ENCODE assay signal across 9 cellular contexts in genomic region chr6:54291146-54291545, GRCh38. TPM values are rescaled to one million over a fixed set of nuclear protein-coding genes. Genes with fewer than 3 reads are reported as not detected.
DNase-seq lines count a peak whose midpoint lies in the region; ATAC-seq, FAIRE-seq and TF ChIP-seq lines count a peak whose summit lies in the region.
"Had no signal": no experiment of that assay in that cellular context is flagged by ENCODE, and none has a peak within 500 bp of the region (broad histone marks: within the 10 kb centered on the region; RNA-seq: fewer than 3 reads in every experiment).

No MANE protein-coding gene starts in this region.

- peak overlapping the region; percentile 92 for H2AFZ ChIP-seq in fibroblast of lung (ENCODE audit: low read length)

- intact Hi-C loops in Calu3 (cut with micrococcal nuclease; ENCODE audit: unreplicated experiment) (no loop called here), pancreas (cut with DNase I) (no loop called here)

- H3K27me3 ChIP-seq in fibroblast of lung (ENCODE audit: control insufficient read depth, insufficient read depth, low read length): no peaks in the 10 kb centered on the region
- H3K27me3 ChIP-seq in pancreas: no peaks in the 10 kb centered on the region
- H3K27me3 ChIP-seq: neutrophil had no signal

- no peaks in the 10 kb centered on the region for H3K9me3 Mint-ChIP-seq in Calu3 (ENCODE audit: low read depth, unreplicated experiment)

- no TSS peak for BruUV-seq in Calu3 (replicated peaks; lab: Mats Ljungman, UMichigan)

- DNase-seq in GDM1 (lab: John Stamatoyannopoulos, UW): peak; percentile 31
- DNase-seq in HT1080 (ENCODE audit: low read depth): peak; percentile 66
- peak; percentile 49 to 83 for DNase-seq in fibroblast of lung (ENCODE audit: low read depth in 2 of 2)
- no peak for DNase-seq in Calu3
- no peak for DNase-seq in pons (ENCODE audit: low spot score)
- no peak for DNase-seq in pancreas
- no peak for DNase-seq in substantia nigra (lab: John Stamatoyannopoulos, UW)

- no peaks in the 10 kb centered on the region for H3K27me3 Mint-ChIP-seq in Calu3 (ENCODE audit: unreplicated experiment)

- H3K36me3 ChIP-seq in fibroblast of lung (ENCODE audit: control insufficient read depth, insufficient read depth, low read length) (no peaks in the 10 kb centered on the region), pancreas (no peaks in the 10 kb centered on the region)
- H3K36me3 ChIP-seq: neutrophil had no signal

- H3K4me1 ChIP-seq in fibroblast of lung (ENCODE audit: control insufficient read depth, extremely low read depth, insufficient read depth, low read length) (peaks cover 5% of the 10 kb centered on the region), pancreas (no peaks in the 10 kb centered on the region)

- no peak overlapping the region for H3K9ac ChIP-seq in fibroblast of lung (ENCODE audit: insufficient read depth, low read length)

- peak overlapping the region; percentile 44 for H3K27ac ChIP-seq in fibroblast of lung (ENCODE audit: insufficient read depth, low read length)
- H3K27ac ChIP-seq in pancreas: no peak overlapping the region
- no peak overlapping the region for H3K27ac ChIP-seq in substantia nigra (ENCODE audit: low read depth, low read length, poor library complexity, severe bottlenecking)
- H3K27ac ChIP-seq: neutrophil had no signal

- H4K20me1 ChIP-seq in fibroblast of lung (ENCODE audit: control insufficient read depth, extremely low read depth, insufficient read depth, low read length): no peaks in the 10 kb centered on the region

- peaks cover 45% of the 10 kb centered on the region for H3K4me1 Mint-ChIP-seq in Calu3 (ENCODE audit: low read depth, unreplicated experiment)

- no peaks in the 10 kb centered on the region for H3K36me3 Mint-ChIP-seq in Calu3 (ENCODE audit: insufficient read depth, unreplicated experiment)

- TF ChIP-seq CTCF in fibroblast of lung (conservative IDR thresholded peaks at IDR 0.05 in 1 of 2, IDR thresholded peaks at IDR 0.05 in 1 of 2; ENCODE audit: low read depth in 1 of 2, low read length in 2 of 2) (no peak), Calu3 (IDR thresholded peaks at IDR 0.05; ENCODE audit: unreplicated experiment) (no peak), pancreas (IDR thresholded peaks at IDR 0.05) (no peak)

- H3K4me3 ChIP-seq in fibroblast of lung (replicated peaks in 1 of 4; ENCODE audit: control extremely low read depth in 1 of 4, insufficient read depth in 1 of 4, low read depth in 3 of 4, low read length in 4 of 4) (no peak overlapping the region), pancreas (no peak overlapping the region)

- H3K4me2 ChIP-seq in fibroblast of lung (ENCODE audit: extremely low read depth, insufficient read depth, low read length): no peak overlapping the region

- H3K79me2 ChIP-seq in fibroblast of lung (ENCODE audit: control insufficient read depth, insufficient read depth, low read length): no peaks in the 10 kb centered on the region

- ATAC-seq in GM21619 (IDR thresholded peaks at IDR 0.05; ENCODE audit: unreplicated experiment) (peak; percentile 69), pancreas (no peak)

- CTCF ChIA-PET in Calu3 (lab: Charles Lee): interaction anchor here (1.1 to 1.7 kb wide), 2 partner anchors 9 to 17 kb away, joined by 5 to 6 read pairs; partner anchors contain the start of gene TINAG

- WGBS in pancreas, 2 donors: 37 to 43% methylated on average over 2 of the region's 2 CpGs

- H3K27ac Mint-ChIP-seq in Calu3 (ENCODE audit: unreplicated experiment): no peak overlapping the region

- no peak for FAIRE-seq in pancreas (lab: Jason Lieb, UNC)

- H3K4me3 Mint-ChIP-seq in Calu3 (ENCODE audit: low read depth, unreplicated experiment): no peak overlapping the region

- no peaks in the 10 kb centered on the region for H3K9me3 ChIP-seq in fibroblast of lung (ENCODE audit: control insufficient read depth, insufficient read depth, low read depth, low read length)
- no peaks in the 10 kb centered on the region for H3K9me3 ChIP-seq in pancreas
- H3K9me3 ChIP-seq: neutrophil had no signal

RNA-seq across cellular contexts. Expression of gene TINAG, which starts 17.1 kb away (rescaled TPM):
- total RNA-seq in HT1080 (2014; rRNA removed; shearing (Covaris generic)): not detected in 2 replicates
- not detected in 2 replicates for polyA plus RNA-seq in HT1080 (2015; cell fraction: cytosol; rRNA removed)
- polyA plus RNA-seq in HT1080 (2015; cell fraction: nucleus; rRNA removed): not detected in 2 replicates
- total RNA-seq in fibroblast of lung (not detected in 2 replicates), Calu3 (2022) (12.6 and 17.4 TPM in 2 replicates), pancreas (not detected)
- polyA plus RNA-seq in fibroblast of lung (not detected in 2 replicates), pancreas (not detected)
- not detected in 2 replicates for polyA plus RNA-seq in fibroblast of lung (2012)
- polyA minus RNA-seq in fibroblast of lung (ENCODE audit: low replicate concordance): not detected in 2 replicates

Comparison
In these comparisons a context has a peak if more than half of its experiments do, and no peak if none do; other contexts are left out.
1. DNase-seq: peak in GDM1 (single experiment), HT1080 (single experiment) and fibroblast of lung (2 of 2); none in Calu3 (single experiment), pons (single experiment), pancreas (0 of 6) and substantia nigra (0 of 49).
2. RNA of gene TINAG, which starts 17.1 kb away (total RNA-seq): 12.6 to 17.4 TPM in Calu3; not detected in HT1080, not detected in fibroblast of lung and not detected in pancreas; every median in the first group is over 10 times any median in the second.